In the genomic region with DNA sequence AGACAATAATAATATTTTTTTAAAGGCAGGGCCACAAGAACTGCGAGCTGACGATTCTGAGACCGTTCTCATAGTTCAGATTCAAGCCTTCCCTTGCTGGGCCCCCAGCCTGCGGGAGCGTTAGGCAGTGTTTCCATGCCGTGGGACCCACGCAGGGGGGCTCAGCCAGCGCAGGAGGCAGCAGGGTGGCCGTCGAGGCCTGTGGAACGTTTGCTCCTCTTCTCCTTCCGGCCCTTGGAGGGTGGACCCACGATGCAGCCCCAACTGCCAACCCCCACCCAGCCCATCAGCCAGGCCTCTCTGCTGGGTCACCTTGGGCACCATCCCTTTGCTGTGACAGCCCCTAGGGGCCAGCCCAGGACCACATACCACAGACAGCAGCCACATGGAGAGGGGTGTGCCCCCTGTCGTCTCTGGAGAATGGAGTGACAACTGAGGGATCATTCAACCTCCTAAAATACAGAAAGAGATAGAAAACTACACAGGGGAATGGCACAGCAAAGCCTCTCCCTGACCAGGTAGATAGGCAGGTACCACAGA, we compare ENCODE assay signal across 20 cellular contexts. TPM values are rescaled to one million over a fixed set of nuclear protein-coding genes. Genes with fewer than 3 reads are reported as not detected.
DNase-seq lines count a peak whose midpoint lies in the region; ATAC-seq, FAIRE-seq and TF ChIP-seq lines count a peak whose summit lies in the region.
"Had no signal": no experiment of that assay in that cellular context is flagged by ENCODE, and none has a peak within 500 bp of the region (broad histone marks: within the 10 kb centered on the region; RNA-seq: fewer than 3 reads in every experiment).

No MANE protein-coding gene starts in this region.

- intact Hi-C loops in right cardiac atrium (cut with DNase I) = no loop called here
- intact Hi-C loops in thyroid gland (cut with DNase I) = no loop called here

- H3K9me3 ChIP-seq in A549 (no peaks in the 10 kb centered on the region), NT2/D1 (ENCODE audit: insufficient read depth, low read length) (no peaks in the 10 kb centered on the region), cardiac muscle cell (ENCODE audit: low read depth) (no peaks in the 10 kb centered on the region), right cardiac atrium (ENCODE audit: control insufficient read depth, low read length) (no peaks in the 10 kb centered on the region), thyroid gland (no peaks in the 10 kb centered on the region)
- H3K9me3 ChIP-seq: MG63, SJSA1 had no signal

- H3K4me1 ChIP-seq in A549 (no peaks in the 10 kb centered on the region), NT2/D1 (ENCODE audit: insufficient read depth, insufficient read length) (no peaks in the 10 kb centered on the region), cardiac muscle cell (ENCODE audit: low read depth) (peaks cover 14% of the 10 kb centered on the region), right cardiac atrium (ENCODE audit: control insufficient read depth, insufficient read depth, low read length) (no peaks in the 10 kb centered on the region), thyroid gland (no peaks in the 10 kb centered on the region)
- H3K4me1 ChIP-seq: SJSA1 had no signal

- TF ChIP-seq CTCF in A549 (IDR thresholded peaks at IDR 0.05) (no peak), cardiac muscle cell (IDR thresholded peaks at IDR 0.05; ENCODE audit: low read depth, low read length) (no peak), thyroid gland (IDR thresholded peaks at IDR 0.05) (no peak)

- no peak for DNase-seq in A549 (ENCODE audit: low read depth in 1 of 2, low spot score in 1 of 2)
- DNase-seq in NT2/D1 (ENCODE audit: low read depth, low spot score) = no peak
- DNase-seq in cardiac muscle cell (ENCODE audit: low read depth in 1 of 2, low spot score in 1 of 2) = peak in 1 of 2 donors; percentile 5
- no peak for DNase-seq in right cardiac atrium
- no peak for DNase-seq in NCI-H2029 treated with DMSO at 0.1 percent for 48 hours (lab: John Stamatoyannopoulos, UW)
- DNase-seq in thyroid gland = no peak
- DNase-seq: CD4-positive, CD25-positive, alpha-beta regulatory T cell; DMS79; HFFc6; Kasumi-1; MG63; NCI-H1048; NCI-H1417 treated with DMSO at 0.1 percent for 48 hours; NCI-H187 treated with DMSO at 0.1 percent for 48 hours; NCI-H2227 treated with DMSO at 0.1 percent for 48 hours; NCI-H510A treated with DMSO at 0.1 percent for 48 hours; NCI-H748 treated with DMSO at 0.1 percent for 48 hours had no signal

- H3K4me3 ChIP-seq in A549 (no peak overlapping the region), NT2/D1 (ENCODE audit: insufficient read length, low read depth) (no peak overlapping the region), cardiac muscle cell (no peak overlapping the region), right cardiac atrium (ENCODE audit: low read length) (no peak overlapping the region), thyroid gland (replicated peaks in 1 of 3) (no peak overlapping the region)
- H3K4me3 ChIP-seq: MG63, SJSA1 had no signal

- 91% methylated on average over 14 of the region's 14 CpGs for WGBS in A549 (ENCODE audit: missing lambda C conversion rate)
- 65% methylated on average over 14 of the region's 14 CpGs for WGBS in right cardiac atrium
- WGBS in thyroid gland, 2 donors = 84% methylated on average over 12 to 14 of the region's 14 CpGs

- TF ChIP-seq POLR2A in A549 (IDR thresholded peaks at IDR 0.05; ENCODE audit: low read length) = no peak
- TF ChIP-seq POLR2A in thyroid gland (IDR thresholded peaks at IDR 0.05) = no peak

- TF ChIP-seq EP300 in A549 (IDR thresholded peaks at IDR 0.05) = no peak

- POLR2A ChIA-PET in A549 (lab: Yijun Ruan, JAX) = no interaction called here

- H3K36me3 ChIP-seq in NT2/D1 (ENCODE audit: insufficient read depth, insufficient read length, low read length) (peaks cover 44% of the 10 kb centered on the region), cardiac muscle cell (peaks cover 4% of the 10 kb centered on the region), thyroid gland (peaks cover 46 to 48% of the 10 kb centered on the region in 2 donors)

- H3K9ac ChIP-seq in NT2/D1 (ENCODE audit: insufficient read length, low read depth) = peak overlapping the region; percentile 10

- H3K27ac ChIP-seq in A549 = no peak overlapping the region
- peak overlapping the region; percentile 84 for H3K27ac ChIP-seq in cardiac muscle cell
- H3K27ac ChIP-seq in right cardiac atrium (ENCODE audit: low read length) = peak overlapping the region; percentile 75
- H3K27ac ChIP-seq in thyroid gland = no peak overlapping the region
- H3K27ac ChIP-seq: SJSA1 had no signal

- H3K27me3 ChIP-seq in NT2/D1 (ENCODE audit: insufficient read depth, insufficient read length) = no peaks in the 10 kb centered on the region
- no peaks in the 10 kb centered on the region for H3K27me3 ChIP-seq in cardiac muscle cell
- H3K27me3 ChIP-seq in right cardiac atrium (ENCODE audit: control insufficient read depth, insufficient read depth) = no peaks in the 10 kb centered on the region
- H3K27me3 ChIP-seq in thyroid gland = no peaks in the 10 kb centered on the region
- H3K27me3 ChIP-seq: MG63, SJSA1 had no signal

- FAIRE-seq in A549 (lab: Jason Lieb, UNC) = no peak
- FAIRE-seq: H54 had no signal

- CTCF ChIA-PET in A549 (lab: Yijun Ruan, JAX) = interaction anchor here (1.1 kb wide), 1 partner anchor 9 kb away, joined by 4 read pairs; no protein-coding TSS in a partner anchor

- no peak for TF ChIP-seq RAD21 in A549 (conservative IDR thresholded peaks at IDR 0.05 in 1 of 2, IDR thresholded peaks at IDR 0.05 in 1 of 2)

- H3K4me2 ChIP-seq in A549 = no peak overlapping the region

- ATAC-seq in A549 (peak; percentile 17 to 20; a peak in 3 of 6 replicates), right cardiac atrium (peak; percentile 59 to 61), GM19455 (IDR thresholded peaks at IDR 0.05; ENCODE audit: unreplicated experiment) (no peak)

TF ChIP-seq in A549, 52 proteins besides CTCF, POLR2A, EP300 and RAD21 (continues in another document):
- no peak for TF ChIP-seq POLR2AphosphoS2 (conservative IDR thresholded peaks at IDR 0.05; ENCODE audit: low read length)
- TF ChIP-seq CHD2 (IDR thresholded peaks at IDR 0.05; ENCODE audit: low read length, partially characterized antibody) = no peak
- TF ChIP-seq, protein P1, sequence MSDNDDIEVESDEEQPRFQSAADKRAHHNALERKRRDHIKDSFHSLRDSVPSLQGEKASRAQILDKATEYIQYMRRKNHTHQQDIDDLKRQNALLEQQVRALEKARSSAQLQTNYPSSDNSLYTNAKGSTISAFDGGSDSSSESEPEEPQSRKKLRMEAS (IDR thresholded peaks at IDR 0.05) = no peak
- TF ChIP-seq RFX5 (IDR thresholded peaks at IDR 0.05) = no peak
- no peak for TF ChIP-seq FOSL2 (IDR thresholded peaks at IDR 0.05)
- no peak for TF ChIP-seq FOSL2 (CRISPR knock-in tag; IDR thresholded peaks at IDR 0.05)
- no peak for TF ChIP-seq JUNB (IDR thresholded peaks at IDR 0.05)
- no peak for TF ChIP-seq BHLHE40 (IDR thresholded peaks at IDR 0.05; ENCODE audit: low read depth, low read length)
- TF ChIP-seq ZC3H11A (IDR thresholded peaks at IDR 0.05) = no peak
- TF ChIP-seq PHF8 (IDR thresholded peaks at IDR 0.05; ENCODE audit: borderline replicate concordance, low read depth) = no peak
- TF ChIP-seq, protein P2, sequence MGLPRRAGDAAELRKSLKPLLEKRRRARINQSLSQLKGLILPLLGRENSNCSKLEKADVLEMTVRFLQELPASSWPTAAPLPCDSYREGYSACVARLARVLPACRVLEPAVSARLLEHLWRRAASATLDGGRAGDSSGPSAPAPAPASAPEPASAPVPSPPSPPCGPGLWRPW (IDR thresholded peaks at IDR 0.05) = no peak
- TF ChIP-seq CHD4 (IDR thresholded peaks at IDR 0.05; ENCODE audit: borderline replicate concordance) = no peak
- no peak for TF ChIP-seq NFE2L2 (conservative IDR thresholded peaks at IDR 0.05; ENCODE audit: low read length)
- TF ChIP-seq MYC (IDR thresholded peaks at IDR 0.05; ENCODE audit: borderline replicate concordance, low read length) = no peak
- no peak for TF ChIP-seq MAZ (IDR thresholded peaks at IDR 0.05; ENCODE audit: borderline replicate concordance, low read depth, low read length)
- no peak for TF ChIP-seq MAFK (IDR thresholded peaks at IDR 0.05; ENCODE audit: partially characterized antibody)
- no peak for TF ChIP-seq ESRRA (IDR thresholded peaks at IDR 0.05; ENCODE audit: borderline replicate concordance, low read length)
- no peak for TF ChIP-seq TFCP2L1 (CRISPR knock-in tag; IDR thresholded peaks at IDR 0.05)

RNA-seq across cellular contexts. Expression of a gene that starts 46.8 kb away (rescaled TPM):
- polyA plus RNA-seq in A549 (2011; rRNA removed) (196 and 445 TPM in 2 replicates), A549 (2017; fragmentation: RNase III; extraction: RNeasy Plus Mini Kit Qiagen cat#74134 plus additional on column Dnase treatment) (511 to 662 TPM (median 549 TPM) in 3 replicates), cardiac muscle cell (245 and 275 TPM in 2 replicates), right cardiac atrium (254 TPM)
- 330 and 503 TPM in 2 replicates for polyA plus RNA-seq in A549 (2012; cell fraction: cytosol; rRNA removed)
- polyA plus RNA-seq in A549 (2012; cell fraction: nucleus; rRNA removed) = 114 and 173 TPM in 2 replicates
- 16.9 and 22.2 TPM in 2 replicates for polyA minus RNA-seq in A549 (2011; rRNA and poly(A)+ RNA removed)
- total RNA-seq in cardiac muscle cell (236 and 250 TPM in 2 replicates), right cardiac atrium (100 to 1,000 TPM; 113 to 122 (median 116) TPM), thyroid gland (100 to 1,000 TPM in 2 of 4 donors, 10 to 100 TPM in 2; 70.0 to 111 (median 93.7) TPM)

RNA-seq across cellular contexts. Expression of a gene that starts 47.2 kb away (rescaled TPM):
- polyA plus RNA-seq in A549 (2011; rRNA removed) (60.8 and 62.1 TPM in 2 replicates), A549 (2017; fragmentation: RNase III; extraction: RNeasy Plus Mini Kit Qiagen cat#74134 plus additional on column Dnase treatment) (23.1 to 23.7 TPM (median 23.1 TPM) in 3 replicates), cardiac muscle cell (6.3 and 13.7 TPM in 2 replicates), right cardiac atrium (8.4 TPM)
- 28.2 and 30.5 TPM in 2 replicates for polyA plus RNA-seq in A549 (2012; cell fraction: cytosol; rRNA removed)
- polyA plus RNA-seq in A549 (2012; cell fraction: nucleus; rRNA removed) = 38.1 and 46.2 TPM in 2 replicates
- 58.2 and 61.0 TPM in 2 replicates for polyA minus RNA-seq in A549 (2011; rRNA and poly(A)+ RNA removed)
- total RNA-seq in cardiac muscle cell (9.7 and 10.5 TPM in 2 replicates), right cardiac atrium (10 to 100 TPM; 16.0 to 27.9 (median 23.0) TPM), thyroid gland (10 to 100 TPM; 29.7 to 64.8 (median 48.7) TPM)

RNA-seq across cellular contexts. Expression of a gene that starts 47.9 kb away (rescaled TPM):
- 0.17 and 0.20 TPM in 2 replicates for polyA plus RNA-seq in A549 (2011; rRNA removed)
- 0.20 and 0.32 TPM in 2 replicates for polyA plus RNA-seq in A549 (2012; cell fraction: cytosol; rRNA removed)
- polyA plus RNA-seq in A549 (2012; cell fraction: nucleus; rRNA removed) = 0.20 and 0.29 TPM in 2 replicates
- 0.30 to 0.46 TPM (median 0.41 TPM) in 3 replicates for polyA plus RNA-seq in A549 (2017; fragmentation: RNase III; extraction: RNeasy Plus Mini Kit Qiagen cat#74134 plus additional on column Dnase treatment)
- polyA minus RNA-seq in A549 (2011; rRNA and poly(A)+ RNA removed) = 0.24 and 0.41 TPM in 2 replicates
- total RNA-seq in cardiac muscle cell = 0.85 and 1.0 TPM in 2 replicates
- polyA plus RNA-seq in cardiac muscle cell = 1.1 TPM in 1 of 2 replicates, not detected in the other
- 1 to 10 TPM; 1.7 to 6.6 (median 3.8) TPM for total RNA-seq in right cardiac atrium
- 1.2 TPM for polyA plus RNA-seq in right cardiac atrium
- total RNA-seq in thyroid gland = under 1 TPM; 0.27 to 0.78 (median 0.48) TPM

Comparison
In these comparisons a context has a peak if more than half of its experiments do, and no peak if none do; other contexts are left out.
1. H3K27ac ChIP-seq: peak in cardiac muscle cell (single experiment) and right cardiac atrium (single experiment); none in A549 (0 of 2) and thyroid gland (0 of 3).